ENCODE assay signal across 1 cellular context in genomic region chr10:75234683-75235374, GRCh38.
TF ChIP-seq lines count a peak whose summit lies in the region.

No MANE protein-coding gene starts in this region.

TF ChIP-seq in WTC11, 78 proteins besides CTCF, POLR2A, EP300 and RAD21 (continued from another document):
- peak; percentile 56; the same call in 1 of the 2 replicates for TF ChIP-seq RELA (CRISPR knock-in tag; IDR thresholded peaks at IDR 0.05; ENCODE audit: borderline replicate concordance)
- TF ChIP-seq JUN (CRISPR knock-in tag; IDR thresholded peaks at IDR 0.05), result 0 out of 2 replicates have a peak, but pooled peaks have one; percentile 22
- no peak for TF ChIP-seq GABPB1 (CRISPR knock-in tag; IDR thresholded peaks at IDR 0.05)
- 0 out of 2 replicates have a peak, but pooled peaks have one; percentile 7 for TF ChIP-seq FOXP1 (CRISPR knock-in tag; IDR thresholded peaks at IDR 0.05; ENCODE audit: borderline replicate concordance)
- no peak for TF ChIP-seq MYBL2 (CRISPR knock-in tag; IDR thresholded peaks at IDR 0.05)
- no peak for TF ChIP-seq IRF2 (CRISPR knock-in tag; IDR thresholded peaks at IDR 0.05; ENCODE audit: borderline replicate concordance, low read depth)
- no peak for TF ChIP-seq ZNF423 (CRISPR knock-in tag; IDR thresholded peaks at IDR 0.05)
- TF ChIP-seq ETV6 (CRISPR knock-in tag; IDR thresholded peaks at IDR 0.05), result peak; percentile 60; the same call in 1 of the 2 replicates
- TF ChIP-seq KAT7 (CRISPR knock-in tag; IDR thresholded peaks at IDR 0.05; ENCODE audit: borderline replicate concordance), result 0 out of 2 replicates have a peak, but pooled peaks have one; percentile 34
- no peak for TF ChIP-seq E2F4 (CRISPR knock-in tag; IDR thresholded peaks at IDR 0.05; ENCODE audit: borderline replicate concordance, low read depth)
- no peak; the same call in 1 of the 2 replicates for TF ChIP-seq ELF4 (CRISPR knock-in tag; IDR thresholded peaks at IDR 0.05; ENCODE audit: low read depth)
- peak; percentile 24; the same call in 1 of the 2 replicates for TF ChIP-seq E2F5 (CRISPR knock-in tag; IDR thresholded peaks at IDR 0.05)
- TF ChIP-seq, protein P1, sequence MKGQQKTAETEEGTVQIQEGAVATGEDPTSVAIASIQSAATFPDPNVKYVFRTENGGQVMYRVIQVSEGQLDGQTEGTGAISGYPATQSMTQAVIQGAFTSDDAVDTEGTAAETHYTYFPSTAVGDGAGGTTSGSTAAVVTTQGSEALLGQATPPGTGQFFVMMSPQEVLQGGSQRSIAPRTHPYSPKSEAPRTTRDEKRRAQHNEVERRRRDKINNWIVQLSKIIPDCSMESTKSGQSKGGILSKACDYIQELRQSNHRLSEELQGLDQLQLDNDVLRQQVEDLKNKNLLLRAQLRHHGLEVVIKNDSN (CRISPR knock-in tag; IDR thresholded peaks at IDR 0.05), result peak; percentile 54; the same call in 1 of the 2 replicates
- TF ChIP-seq, protein P2, sequence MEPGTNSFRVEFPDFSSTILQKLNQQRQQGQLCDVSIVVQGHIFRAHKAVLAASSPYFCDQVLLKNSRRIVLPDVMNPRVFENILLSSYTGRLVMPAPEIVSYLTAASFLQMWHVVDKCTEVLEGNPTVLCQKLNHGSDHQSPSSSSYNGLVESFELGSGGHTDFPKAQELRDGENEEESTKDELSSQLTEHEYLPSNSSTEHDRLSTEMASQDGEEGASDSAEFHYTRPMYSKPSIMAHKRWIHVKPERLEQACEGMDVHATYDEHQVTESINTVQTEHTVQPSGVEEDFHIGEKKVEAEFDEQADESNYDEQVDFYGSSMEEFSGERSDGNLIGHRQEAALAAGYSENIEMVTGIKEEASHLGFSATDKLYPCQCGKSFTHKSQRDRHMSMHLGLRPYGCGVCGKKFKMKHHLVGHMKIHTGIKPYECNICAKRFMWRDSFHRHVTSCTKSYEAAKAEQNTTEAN (CRISPR knock-in tag; IDR thresholded peaks at IDR 0.05), result peak; percentile 29; the same call in 1 of the 2 replicates
- TF ChIP-seq IRF1 (CRISPR knock-in tag; IDR thresholded peaks at IDR 0.05), result no peak
